ENCODE assay signal across 8 cellular contexts in genomic region chr2:75403991-75404428, GRCh38.
DNase-seq lines count a peak whose midpoint lies in the region; ATAC-seq and TF ChIP-seq lines count a peak whose summit lies in the region.

No MANE protein-coding gene starts in this region.

- H3K4me3 ChIP-seq in HEK293 (ENCODE audit: low read depth, low read length) = no peak overlapping the region
- H3K4me3 ChIP-seq in parathyroid adenoma (ENCODE audit: low read depth, low read length) = no peak overlapping the region

- H3K4me1 ChIP-seq in HEK293 (ENCODE audit: control insufficient read depth, insufficient read depth, low read length) = no peaks in the 10 kb centered on the region
- H3K4me1 ChIP-seq in parathyroid adenoma = no peaks in the 10 kb centered on the region

- no peak overlapping the region for H2AFZ ChIP-seq in parathyroid adenoma

- no peak overlapping the region for H3K27ac Mint-ChIP-seq in activated CD4-positive, alpha-beta T cell treated with anti-CD3 and anti-CD28 coated beads for 36 hours
- no peak overlapping the region for H3K27ac Mint-ChIP-seq in T-cell

- no peak for DNase-seq in activated CD4-positive, alpha-beta T cell treated with anti-CD3 and anti-CD28 coated beads for 36 hours
- no peak for DNase-seq in activated CD4-positive, alpha-beta T cell treated with anti-CD3 and anti-CD28 coated beads for 48 hours
- DNase-seq in NCI-H1092 (lab: John Stamatoyannopoulos, UW) = peak; percentile 16
- no peak for DNase-seq in T-cell
- DNase-seq in fibroblast of the conjunctiva (ENCODE audit: low read depth) = peak; percentile 35
- no peak for DNase-seq in activated CD4-positive, alpha-beta T cell treated with anti-CD3 and anti-CD28 coated beads for 4 hours

- peaks cover 8% of the 10 kb centered on the region for H3K27me3 Mint-ChIP-seq in activated CD4-positive, alpha-beta T cell treated with anti-CD3 and anti-CD28 coated beads for 36 hours
- H3K27me3 Mint-ChIP-seq in T-cell = peaks cover 0 to 14% of the 10 kb centered on the region in 2 donors

- no peaks in the 10 kb centered on the region for H3K27me3 ChIP-seq in parathyroid adenoma (ENCODE audit: control insufficient read depth, insufficient read depth, low read length)

- H3K36me3 Mint-ChIP-seq in activated CD4-positive, alpha-beta T cell treated with anti-CD3 and anti-CD28 coated beads for 36 hours (ENCODE audit: low read depth) = no peaks in the 10 kb centered on the region
- H3K36me3 Mint-ChIP-seq in T-cell = no peaks in the 10 kb centered on the region

- ATAC-seq in activated CD4-positive, alpha-beta T cell treated with anti-CD3 and anti-CD28 coated beads for 36 hours = peak; percentile 63
- ATAC-seq in T-cell (replicated peaks in 1 of 4) = peak in 3 of 4 experiments; percentile 35 to 60 (median 59)

- H3K4me2 ChIP-seq in parathyroid adenoma (ENCODE audit: low read length) = no peak overlapping the region

- H3K9ac ChIP-seq in parathyroid adenoma = no peak overlapping the region

- no peak overlapping the region for H3K4me3 Mint-ChIP-seq in activated CD4-positive, alpha-beta T cell treated with anti-CD3 and anti-CD28 coated beads for 36 hours
- no peak overlapping the region for H3K4me3 Mint-ChIP-seq in T-cell

- intact Hi-C loops in activated CD4-positive, alpha-beta T cell treated with anti-CD3 and anti-CD28 coated beads for 36 hours (cut with DNase I, micrococcal nuclease) = loop anchor here (1.0 to 5.0 kb wide), 5 partner anchors 207 to 712 kb away; partner anchors contain the start of gene TACR1 (in 2 of the 2)

- peaks cover 1% of the 10 kb centered on the region for H3K9me3 Mint-ChIP-seq in activated CD4-positive, alpha-beta T cell treated with anti-CD3 and anti-CD28 coated beads for 36 hours (ENCODE audit: low read depth)
- no peaks in the 10 kb centered on the region for H3K9me3 Mint-ChIP-seq in T-cell

- no peaks in the 10 kb centered on the region for H3K36me3 ChIP-seq in HEK293 (ENCODE audit: control insufficient read depth in 2 of 2, insufficient read depth in 1 of 2, low read length in 2 of 2)
- no peaks in the 10 kb centered on the region for H3K36me3 ChIP-seq in parathyroid adenoma (ENCODE audit: control insufficient read depth, insufficient read depth, low read length)

- H3K79me2 ChIP-seq in parathyroid adenoma = no peaks in the 10 kb centered on the region

- CTCF ChIA-PET in activated CD4-positive, alpha-beta T cell treated with anti-CD3 and anti-CD28 coated beads for 36 hours (lab: Charles Lee) = interaction anchor here (0.9 to 1.6 kb wide), 5 partner anchors 11 to 485 kb away, joined by 3 to 7 read pairs (median 5); no protein-coding TSS in a partner anchor
- CTCF ChIA-PET in HEK293 (lab: Yijun Ruan, JAX) = interaction anchor here (0.7 to 1.0 kb wide), 3 partner anchors 129 to 352 kb away, joined by 3 to 6 read pairs (median 3); no protein-coding TSS in a partner anchor
- CTCF ChIA-PET in T-cell (lab: Charles Lee) = interaction anchor here (1.7 to 1.8 kb wide), 2 partner anchors 485 kb away, joined by 4 to 7 read pairs; no protein-coding TSS in a partner anchor

- TF ChIP-seq CTCF in HEK293 (tag by site-specific recombination; IDR thresholded peaks at IDR 0.05) (peak; percentile 40; the same call in 1 of the 2 replicates), parathyroid adenoma (IDR thresholded peaks at IDR 0.05) (peak; percentile 69)

- no peaks in the 10 kb centered on the region for H3K4me1 Mint-ChIP-seq in activated CD4-positive, alpha-beta T cell treated with anti-CD3 and anti-CD28 coated beads for 36 hours
- H3K4me1 Mint-ChIP-seq in T-cell = peaks cover 0 to 19% (median 17%) of the 10 kb centered on the region in 3 donors

- H3K27ac ChIP-seq in HEK293 (ENCODE audit: extremely low read depth, low read depth, low read length) (no peak overlapping the region), parathyroid adenoma (no peak overlapping the region)

- no peaks in the 10 kb centered on the region for H3K9me3 ChIP-seq in HEK293 (ENCODE audit: control insufficient read depth, insufficient read depth, low read depth, low read length)
- no peaks in the 10 kb centered on the region for H3K9me3 ChIP-seq in parathyroid adenoma (ENCODE audit: control insufficient read depth, low read length)

- POLR2A ChIA-PET in activated CD4-positive, alpha-beta T cell treated with anti-CD3 and anti-CD28 coated beads for 36 hours (lab: Charles Lee) = no interaction called here
- POLR2A ChIA-PET in HEK293 (lab: Yijun Ruan, JAX) (no interaction called here), T-cell (lab: Charles Lee) (no interaction called here)

TF ChIP-seq in HEK293, 187 proteins besides CTCF, POLR2A, EP300 and RAD21:
- TF ChIP-seq SETDB1 (IDR thresholded peaks at IDR 0.05; ENCODE audit: insufficient read length, low read length) (peak; percentile 51), ZNF654 (tag by site-specific recombination; IDR thresholded peaks at IDR 0.05; ENCODE audit: low read depth) (peak; percentile 89), ZNF416 (tag by site-specific recombination; IDR thresholded peaks at IDR 0.05) (no peak), ZBTB17 (tag by site-specific recombination; IDR thresholded peaks at IDR 0.05) (no peak), ZNF664 (tag by site-specific recombination; IDR thresholded peaks at IDR 0.05) (peak; percentile 99)

Comparison
In these comparisons a context has a peak if more than half of its experiments do, and no peak if none do; other contexts are left out.
1. DNase-seq: peak in NCI-H1092 (single experiment) and fibroblast of the conjunctiva (single experiment); none in activated CD4-positive, alpha-beta T cell treated with anti-CD3 and anti-CD28 coated beads for 36 hours (single experiment), activated CD4-positive, alpha-beta T cell treated with anti-CD3 and anti-CD28 coated beads for 48 hours (single experiment), T-cell (0 of 34) and activated CD4-positive, alpha-beta T cell treated with anti-CD3 and anti-CD28 coated beads for 4 hours (0 of 2).